In genomic region chr19:53980553-53981407, GRCh38 we compare ENCODE assay signal across 10 cellular contexts. TPM values are rescaled to one million over a fixed set of nuclear protein-coding genes. Genes with fewer than 3 reads are reported as not detected.
A peak's percentile ranks its signal among the peaks of the same experiment; 100 is the strongest.
DNase-seq lines count a peak whose midpoint lies in the region; ATAC-seq and TF ChIP-seq lines count a peak whose summit lies in the region.
"Had no signal": no experiment of that assay in that cellular context is flagged by ENCODE, and none has a peak within 500 bp of the region (broad histone marks: within the 10 kb centered on the region; RNA-seq: fewer than 3 reads in every experiment).

No MANE protein-coding gene starts in this region.

- H3K9me3 ChIP-seq in T-helper 17 cell (ENCODE audit: control insufficient read depth, low read length, poor library complexity, severe bottlenecking) (no peaks in the 10 kb centered on the region), right cardiac atrium (ENCODE audit: control insufficient read depth, low read length) (no peaks in the 10 kb centered on the region), stomach (peaks cover 0 to 7% (median 1%) of the 10 kb centered on the region in 4 donors), spleen (peaks cover 0 to 47% (median 0%) of the 10 kb centered on the region in 8 donors)
- H3K9me3 ChIP-seq: left lung had no signal

- TF ChIP-seq POLR2A in stomach (IDR thresholded peaks at IDR 0.05) (no peak), spleen (IDR thresholded peaks at IDR 0.05) (no peak)

- peaks cover 9% of the 10 kb centered on the region for H3K36me3 Mint-ChIP-seq in activated CD4-positive, alpha-beta T cell treated with anti-CD3 and anti-CD28 coated beads, Interleukin-2, amount 10 ng/mL, durations not matched to agents 24 days and 14 days (ENCODE audit: low read depth)
- H3K36me3 Mint-ChIP-seq in T-helper 17 cell (ENCODE audit: low read depth), result peaks cover 8% of the 10 kb centered on the region

- H3K4me1 Mint-ChIP-seq in activated CD4-positive, alpha-beta T cell treated with anti-CD3 and anti-CD28 coated beads, Interleukin-2, amount 10 ng/mL, durations not matched to agents 24 days and 14 days, result peaks cover 15% of the 10 kb centered on the region
- peaks cover 19% of the 10 kb centered on the region for H3K4me1 Mint-ChIP-seq in T-helper 17 cell

- H3K27me3 ChIP-seq in right cardiac atrium (ENCODE audit: control insufficient read depth, insufficient read depth) (no peaks in the 10 kb centered on the region), stomach (peaks cover 21 to 98% (median 73%) of the 10 kb centered on the region in 3 donors), spleen (replicated peaks in 1 of 7) (peaks cover 0 to 95% (median 74%) of the 10 kb centered on the region in 7 donors)

- intact Hi-C loops in activated CD4-positive, alpha-beta T cell treated with anti-CD3 and anti-CD28 coated beads, Interleukin-2, amount 10 ng/mL, durations not matched to agents 24 days and 14 days (cut with micrococcal nuclease), result no loop called here
- intact Hi-C loops in right cardiac atrium (cut with DNase I) (no loop called here), stomach (cut with DNase I; ENCODE audit: low total_unique reads) (no loop called here), spleen (cut with DNase I; ENCODE audit: low total_unique reads) (no loop called here)

- no peak for TF ChIP-seq EP300 in stomach (IDR thresholded peaks at IDR 0.05)

- H3K27me3 Mint-ChIP-seq in activated CD4-positive, alpha-beta T cell treated with anti-CD3 and anti-CD28 coated beads, Interleukin-2, amount 10 ng/mL, durations not matched to agents 24 days and 14 days, result peaks cover 43% of the 10 kb centered on the region
- H3K27me3 Mint-ChIP-seq in T-helper 17 cell, result peaks cover 41% of the 10 kb centered on the region

- H3K4me1 ChIP-seq in right cardiac atrium (ENCODE audit: control insufficient read depth, insufficient read depth, low read length), result no peaks in the 10 kb centered on the region
- H3K4me1 ChIP-seq in stomach, result peaks cover 11 to 52% (median 32%) of the 10 kb centered on the region in 4 donors
- H3K4me1 ChIP-seq in spleen, result peaks cover 0 to 50% (median 25%) of the 10 kb centered on the region in 6 donors

- H3K9me3 Mint-ChIP-seq in activated CD4-positive, alpha-beta T cell treated with anti-CD3 and anti-CD28 coated beads, Interleukin-2, amount 10 ng/mL, durations not matched to agents 24 days and 14 days, result peaks cover 20% of the 10 kb centered on the region

- H3K27ac Mint-ChIP-seq in activated CD4-positive, alpha-beta T cell treated with anti-CD3 and anti-CD28 coated beads, Interleukin-2, amount 10 ng/mL, durations not matched to agents 24 days and 14 days, result no peak overlapping the region
- no peak overlapping the region for H3K27ac Mint-ChIP-seq in T-helper 17 cell

- no peak for DNase-seq in activated CD4-positive, alpha-beta T cell treated with anti-CD3 and anti-CD28 coated beads, Interleukin-2, amount 10 ng/mL, durations not matched to agents 24 days and 14 days
- no peak for DNase-seq in activated CD4-positive, alpha-beta T cell treated with anti-CD3 and anti-CD28 coated beads for 4 hours
- DNase-seq in T-helper 17 cell (no peak), right cardiac atrium (peak in 1 of 3 donors; percentile 55), stomach (no peak), NCI-H1417 (lab: John Stamatoyannopoulos, UW) (no peak), spleen (no peak)
- no peak for DNase-seq in activated CD4-positive, CD25-positive, alpha-beta regulatory T cell (lab: John Stamatoyannopoulos, UW)
- DNase-seq: DMS153 had no signal

- ATAC-seq in T-helper 17 cell (peak; percentile 19), right cardiac atrium (peak; percentile 24 to 74)

- no peak overlapping the region for H3K4me3 ChIP-seq in right cardiac atrium (ENCODE audit: low read length)
- H3K4me3 ChIP-seq in stomach, result peak overlapping the region; percentile 5 to 41 (median 20)
- H3K4me3 ChIP-seq in spleen, result peak overlapping the region in 1 of 8 donors; percentile 51

- H3K27ac ChIP-seq in right cardiac atrium (ENCODE audit: low read length), result no peak overlapping the region
- peak overlapping the region in 1 of 5 donors; percentile 8 for H3K27ac ChIP-seq in stomach
- no peak overlapping the region for H3K27ac ChIP-seq in spleen
- H3K27ac ChIP-seq: left lung had no signal

- WGBS in right cardiac atrium, result 27% methylated on average over 21 of the region's 21 CpGs
- 24 to 35% (median 30%) methylated on average over 21 of the region's 21 CpGs for WGBS in stomach, 5 donors
- 41 to 58% (median 49%) methylated on average over 21 of the region's 21 CpGs for WGBS in spleen, 5 donors

- H3K4me3 Mint-ChIP-seq in activated CD4-positive, alpha-beta T cell treated with anti-CD3 and anti-CD28 coated beads, Interleukin-2, amount 10 ng/mL, durations not matched to agents 24 days and 14 days, result peak overlapping the region; percentile 49
- H3K4me3 Mint-ChIP-seq in T-helper 17 cell, result peak overlapping the region; percentile 47

- no peaks in the 10 kb centered on the region for H3K36me3 ChIP-seq in stomach
- no peaks in the 10 kb centered on the region for H3K36me3 ChIP-seq in spleen
- H3K36me3 ChIP-seq: left lung had no signal

- TF ChIP-seq CTCF in stomach (IDR thresholded peaks at IDR 0.05), result no peak
- TF ChIP-seq CTCF in spleen (IDR thresholded peaks at IDR 0.05 in 8 of 11, conservative IDR thresholded peaks at IDR 0.05 in 3 of 11), result no peak

RNA-seq across cellular contexts. Expression of gene CACNG6, which starts 10.7 kb away (rescaled TPM):
- total RNA-seq in activated CD4-positive, alpha-beta T cell treated with anti-CD3 and anti-CD28 coated beads, Interleukin-2, amount 10 ng/mL, durations not matched to agents 24 days and 14 days, result not detected in 2 replicates
- total RNA-seq in T-helper 17 cell (not detected), right cardiac atrium (not detected), stomach (under 1 TPM in 1 of 5 donors, not detected in 4; 0.58 TPM), spleen (not detected)
- polyA plus RNA-seq in right cardiac atrium (not detected), stomach (under 1 TPM in 2 of 3 donors, not detected in 1; 0.13 to 0.46 TPM), spleen (not detected)

RNA-seq across cellular contexts. Expression of gene CACNG8, which starts 18.0 kb away (rescaled TPM):
- total RNA-seq in activated CD4-positive, alpha-beta T cell treated with anti-CD3 and anti-CD28 coated beads, Interleukin-2, amount 10 ng/mL, durations not matched to agents 24 days and 14 days, result not detected in 2 replicates
- total RNA-seq in T-helper 17 cell (under 1 TPM; 0.05 to 0.22 TPM), right cardiac atrium (under 1 TPM; 0.06 to 0.31 (median 0.20) TPM), stomach (under 1 TPM in 2 of 5 donors, not detected in 3; under 0.01 to 0.45 TPM), spleen (under 1 TPM in 3 of 7 donors, not detected in 4; 0.03 to 0.11 (median 0.06) TPM)
- polyA plus RNA-seq in right cardiac atrium (0.14 TPM), stomach (under 1 TPM in 2 of 3 donors, not detected in 1; under 0.01 to 0.03 TPM), spleen (under 1 TPM in 1 of 3 donors, not detected in 2; 0.02 TPM)
